ENCODE assay signal across 8 cellular contexts in genomic region chr7:36487756-36488336, GRCh38.
DNase-seq lines count a peak whose midpoint lies in the region; ATAC-seq and TF ChIP-seq lines count a peak whose summit lies in the region.

No MANE protein-coding gene starts in this region.

- no peak overlapping the region for H3K9ac ChIP-seq in colonic mucosa (ENCODE audit: low read depth in 2 of 2, low read length in 2 of 2)

- H3K4me3 ChIP-seq in colonic mucosa = no peak overlapping the region

- no peaks in the 10 kb centered on the region for H3K4me1 ChIP-seq in colonic mucosa

- intact Hi-C loops in colonic mucosa (cut with DNase I) = loop anchor here (2.0 to 10.0 kb wide), 3 partner anchors 183 to 694 kb away; no protein-coding TSS in a partner anchor

- no peaks in the 10 kb centered on the region for H3K36me3 ChIP-seq in colonic mucosa

- no peaks in the 10 kb centered on the region for H3K9me3 ChIP-seq in colonic mucosa

- peak; percentile 10 to 23 for DNase-seq in stimulated activated CD4-positive, alpha-beta T cell treated with anti-CD3 and anti-CD28 coated beads, Interleukin-2, amount 100 ng/mL, for 48 hours
- DNase-seq in stimulated activated CD4-positive, alpha-beta T cell treated with anti-CD3 and anti-CD28 coated beads, Interleukin-4, amount 100 ng/mL, for 1 hour = no peak
- DNase-seq in NCI-H1092 treated with DMSO at 0.1 percent for 48 hours (lab: John Stamatoyannopoulos, UW) (peak; percentile 77), SHP77 treated with DMSO at 0.1 percent for 48 hours (lab: John Stamatoyannopoulos, UW) (peak; percentile 63), colonic mucosa (peak; percentile 35), midbrain (lab: John Stamatoyannopoulos, UW) (peak; percentile 58)

- H3K27ac ChIP-seq in colonic mucosa = no peak overlapping the region

- ATAC-seq in HG02973 (IDR thresholded peaks at IDR 0.05; ENCODE audit: unreplicated experiment) = no peak
- ATAC-seq in HG02798 (IDR thresholded peaks at IDR 0.05; ENCODE audit: poor library complexity, unreplicated experiment) = no peak

- peak; percentile 59 for TF ChIP-seq CTCF in colonic mucosa (IDR thresholded peaks at IDR 0.05)

- no peaks in the 10 kb centered on the region for H3K27me3 ChIP-seq in colonic mucosa
